ENCODE assay signal across 13 cellular contexts in genomic region chr14:95484296-95484695, GRCh38. TPM values are rescaled to one million over a fixed set of nuclear protein-coding genes. Genes with fewer than 3 reads are reported as not detected.
DNase-seq lines count a peak whose midpoint lies in the region; ATAC-seq and TF ChIP-seq lines count a peak whose summit lies in the region.
"Had no signal": no experiment of that assay in that cellular context is flagged by ENCODE, and none has a peak within 500 bp of the region (broad histone marks: within the 10 kb centered on the region; RNA-seq: fewer than 3 reads in every experiment).

No MANE protein-coding gene starts in this region.

- H3K18ac ChIP-seq in mesenchymal stem cell (ENCODE audit: low read depth in 1 of 2, low read length in 2 of 2), result peak overlapping the region; percentile 71 to 94

- H2BK15ac ChIP-seq in mesenchymal stem cell (ENCODE audit: low read depth, poor library complexity, severe bottlenecking), result peak overlapping the region; percentile 50

- H3K27ac Mint-ChIP-seq in MCF 10A (ENCODE audit: low read depth, unreplicated experiment) (no peak overlapping the region), type B pancreatic cell (no peak overlapping the region)
- H3K27ac Mint-ChIP-seq in activated T-helper 1 cell treated with anti-CD3 and anti-CD28 coated beads, Interleukin-12 subunit alpha, Interleukin-12 subunit beta, Interleukin-2, Interleukin-4 antibody, amounts not matched to agents 30 ng/mL and 10 ng/mL and 1 ng/mL, durations not matched to agents 14 hours and 24 hours and 36 hours, result peak overlapping the region; percentile 21

- H3K14ac ChIP-seq in mesenchymal stem cell (ENCODE audit: low read length in 2 of 2), result peak overlapping the region in 1 of 2 experiments; percentile 94

- TF ChIP-seq CTCF in breast epithelium (IDR thresholded peaks at IDR 0.05) (no peak), MCF 10A (IDR thresholded peaks at IDR 0.05; ENCODE audit: unreplicated experiment) (no peak), type B pancreatic cell (conservative IDR thresholded peaks at IDR 0.05) (no peak), foreskin keratinocyte (conservative IDR thresholded peaks at IDR 0.05) (no peak)

- DNase-seq in breast epithelium (ENCODE audit: low spot score in 2 of 2) (no peak), MCF 10A (ENCODE audit: unreplicated experiment) (no peak), mesenchymal stem cell (no peak), substantia nigra (lab: John Stamatoyannopoulos, UW) (no peak), type B pancreatic cell (ENCODE audit: extremely low spot score, unreplicated experiment) (no peak), foreskin keratinocyte (no peak)
- no peak for DNase-seq in activated T-helper 1 cell treated with anti-CD3 and anti-CD28 coated beads, Interleukin-12 subunit alpha, Interleukin-12 subunit beta, Interleukin-2, Interleukin-4 antibody, amounts not matched to agents 30 ng/mL and 10 ng/mL and 1 ng/mL, durations not matched to agents 14 hours and 24 hours and 36 hours (ENCODE audit: low spot score)
- DNase-seq: GDM1, H9, MV-4-11, NCI-H69 had no signal

- no peaks in the 10 kb centered on the region for H3K79me1 ChIP-seq in mesenchymal stem cell (replicated peaks; ENCODE audit: low read length, poor library complexity, severe bottlenecking)

- POLR2A ChIA-PET in MCF 10A (lab: Yijun Ruan, JAX), result interaction anchor here (1.1 to 1.2 kb wide), 2 partner anchors 36 to 42 kb away, joined by 3 read pairs; no protein-coding TSS in a partner anchor

- H2BK5ac ChIP-seq in mesenchymal stem cell (ENCODE audit: low read depth, low read length, poor library complexity, severe bottlenecking), result no peak overlapping the region

- H3K4me1 ChIP-seq in breast epithelium (peaks cover 7 to 15% of the 10 kb centered on the region in 2 donors), mesenchymal stem cell (ENCODE audit: control insufficient read depth, insufficient read depth, low read depth, low read length) (peaks cover 12% of the 10 kb centered on the region), foreskin keratinocyte (peaks cover 8% of the 10 kb centered on the region)

- no peak overlapping the region for H2AFZ ChIP-seq in mesenchymal stem cell (ENCODE audit: low read depth, low read length)

- H3K36me3 Mint-ChIP-seq in MCF 10A (ENCODE audit: insufficient read depth, unreplicated experiment) (no peaks in the 10 kb centered on the region), type B pancreatic cell (no peaks in the 10 kb centered on the region)
- H3K36me3 Mint-ChIP-seq in activated T-helper 1 cell treated with anti-CD3 and anti-CD28 coated beads, Interleukin-12 subunit alpha, Interleukin-12 subunit beta, Interleukin-2, Interleukin-4 antibody, amounts not matched to agents 30 ng/mL and 10 ng/mL and 1 ng/mL, durations not matched to agents 14 hours and 24 hours and 36 hours (ENCODE audit: low read depth), result peaks cover 22% of the 10 kb centered on the region

- peak overlapping the region; percentile 87 for H2BK120ac ChIP-seq in mesenchymal stem cell (ENCODE audit: low read depth, low read length)

- H3K23ac ChIP-seq in mesenchymal stem cell (ENCODE audit: low read length in 2 of 2), result no peak overlapping the region

- H3K4ac ChIP-seq in mesenchymal stem cell (ENCODE audit: low read depth in 1 of 2, low read length in 2 of 2), result peak overlapping the region; percentile 62 to 86

- no peak overlapping the region for H4K8ac ChIP-seq in mesenchymal stem cell (ENCODE audit: low read length)

- TF ChIP-seq POLR2A in breast epithelium (IDR thresholded peaks at IDR 0.05), result no peak

- H3K9ac ChIP-seq in mesenchymal stem cell (ENCODE audit: low read length), result no peak overlapping the region

- H3K27me3 ChIP-seq in breast epithelium, result no peaks in the 10 kb centered on the region
- no peaks in the 10 kb centered on the region for H3K27me3 ChIP-seq in mesenchymal stem cell (ENCODE audit: control insufficient read depth in 1 of 2, insufficient read depth in 1 of 2, low read length in 2 of 2)
- no peaks in the 10 kb centered on the region for H3K27me3 ChIP-seq in foreskin keratinocyte

- H3K9me3 ChIP-seq in breast epithelium (no peaks in the 10 kb centered on the region), mesenchymal stem cell (ENCODE audit: control insufficient read depth, low read length) (no peaks in the 10 kb centered on the region)

- intact Hi-C loops in breast epithelium (cut with DNase I; ENCODE audit: low total_unique reads), result no loop called here
- intact Hi-C loops in MCF 10A (cut with micrococcal nuclease), result no loop called here
- intact Hi-C loops in activated T-helper 1 cell treated with anti-CD3 and anti-CD28 coated beads, Interleukin-12 subunit alpha, Interleukin-12 subunit beta, Interleukin-2, Interleukin-4 antibody, amounts not matched to agents 30 ng/mL and 10 ng/mL and 1 ng/mL, durations not matched to agents 14 hours and 24 hours and 36 hours (cut with micrococcal nuclease), result no loop called here

- no TSS peak for BruUV-seq in MCF 10A (replicated peaks; lab: Mats Ljungman, UMichigan)

- H3K27me3 Mint-ChIP-seq in MCF 10A (ENCODE audit: insufficient read depth, unreplicated experiment) (no peaks in the 10 kb centered on the region), type B pancreatic cell (peaks cover 37% of the 10 kb centered on the region)
- H3K27me3 Mint-ChIP-seq in activated T-helper 1 cell treated with anti-CD3 and anti-CD28 coated beads, Interleukin-12 subunit alpha, Interleukin-12 subunit beta, Interleukin-2, Interleukin-4 antibody, amounts not matched to agents 30 ng/mL and 10 ng/mL and 1 ng/mL, durations not matched to agents 14 hours and 24 hours and 36 hours (ENCODE audit: insufficient read depth), result no peaks in the 10 kb centered on the region

- no peaks in the 10 kb centered on the region for H3K9me3 Mint-ChIP-seq in MCF 10A (ENCODE audit: unreplicated experiment)
- no peaks in the 10 kb centered on the region for H3K9me3 Mint-ChIP-seq in activated T-helper 1 cell treated with anti-CD3 and anti-CD28 coated beads, Interleukin-12 subunit alpha, Interleukin-12 subunit beta, Interleukin-2, Interleukin-4 antibody, amounts not matched to agents 30 ng/mL and 10 ng/mL and 1 ng/mL, durations not matched to agents 14 hours and 24 hours and 36 hours
- no peaks in the 10 kb centered on the region for H3K9me3 Mint-ChIP-seq in type B pancreatic cell
- H3K9me3 Mint-ChIP-seq: H9 had no signal

- H2AK5ac ChIP-seq in mesenchymal stem cell (ENCODE audit: low read length, severe bottlenecking), result peak overlapping the region; percentile 25

- no peak overlapping the region for H3K4me3 Mint-ChIP-seq in MCF 10A (ENCODE audit: unreplicated experiment)
- H3K4me3 Mint-ChIP-seq in activated T-helper 1 cell treated with anti-CD3 and anti-CD28 coated beads, Interleukin-12 subunit alpha, Interleukin-12 subunit beta, Interleukin-2, Interleukin-4 antibody, amounts not matched to agents 30 ng/mL and 10 ng/mL and 1 ng/mL, durations not matched to agents 14 hours and 24 hours and 36 hours, result no peak overlapping the region
- no peak overlapping the region for H3K4me3 Mint-ChIP-seq in type B pancreatic cell
- H3K4me3 Mint-ChIP-seq: H9 had no signal

- H3K4me3 ChIP-seq in breast epithelium, result no peak overlapping the region
- no peak overlapping the region for H3K4me3 ChIP-seq in mesenchymal stem cell (ENCODE audit: insufficient read depth in 1 of 2, low read depth in 1 of 2, low read length in 2 of 2)

- ATAC-seq in GM19452 (IDR thresholded peaks at IDR 0.05; ENCODE audit: unreplicated experiment), result no peak
- ATAC-seq in foreskin keratinocyte, result no peak
- ATAC-seq: Panc1 had no signal

- WGBS in mesenchymal stem cell, result 85% methylated on average over 5 of the region's 5 CpGs

- H3K27ac ChIP-seq in breast epithelium (peak overlapping the region; percentile 80 to 94), mesenchymal stem cell (ENCODE audit: low read length, poor library complexity, severe bottlenecking) (no peak overlapping the region), substantia nigra (ENCODE audit: low read depth, low read length, poor library complexity, severe bottlenecking) (peak overlapping the region; percentile 49), foreskin keratinocyte (no peak overlapping the region)

- no peak overlapping the region for H3K4me2 ChIP-seq in mesenchymal stem cell (ENCODE audit: low read length, poor library complexity, severe bottlenecking)

- CTCF ChIA-PET in MCF 10A (lab: Yijun Ruan, JAX), result interaction anchor here (0.8 to 1.5 kb wide), 2 partner anchors 18 to 43 kb away, joined by 3 to 8 read pairs; no protein-coding TSS in a partner anchor

- H4K91ac ChIP-seq in mesenchymal stem cell (ENCODE audit: low read length), result peak overlapping the region; percentile 91

- no peaks in the 10 kb centered on the region for H3K36me3 ChIP-seq in breast epithelium
- H3K36me3 ChIP-seq in mesenchymal stem cell (ENCODE audit: control insufficient read depth in 1 of 2, insufficient read depth in 2 of 2, low read depth in 1 of 2, low read length in 2 of 2), result peaks cover 0 to 4% of the 10 kb centered on the region in 2 experiments

- peak overlapping the region; percentile 96 to 99 for H2BK12ac ChIP-seq in mesenchymal stem cell (ENCODE audit: low read length in 2 of 2)

- H3K4me1 Mint-ChIP-seq in MCF 10A (ENCODE audit: insufficient read depth, unreplicated experiment) (peaks cover 37% of the 10 kb centered on the region), type B pancreatic cell (ENCODE audit: unreplicated experiment) (peaks cover 8% of the 10 kb centered on the region)
- H3K4me1 Mint-ChIP-seq in activated T-helper 1 cell treated with anti-CD3 and anti-CD28 coated beads, Interleukin-12 subunit alpha, Interleukin-12 subunit beta, Interleukin-2, Interleukin-4 antibody, amounts not matched to agents 30 ng/mL and 10 ng/mL and 1 ng/mL, durations not matched to agents 14 hours and 24 hours and 36 hours (ENCODE audit: low read depth), result peaks cover 34% of the 10 kb centered on the region

RNA-seq across cellular contexts. Expression of gene SYNE3, which starts 32.2 kb away (rescaled TPM):
- total RNA-seq in breast epithelium (100 to 1,000 TPM in 1 of 3 donors, 10 to 100 TPM in 2; 13.5 to 112 (median 22.0) TPM), MCF 10A (2022) (8.9 and 9.5 TPM in 2 replicates), type B pancreatic cell (ENCODE audit: low replicate concordance) (0.65 and 2.9 TPM in 2 replicates), foreskin keratinocyte (5.7 and 7.7 TPM in 2 replicates)
- total RNA-seq in activated T-helper 1 cell treated with anti-CD3 and anti-CD28 coated beads, Interleukin-12 subunit alpha, Interleukin-12 subunit beta, Interleukin-2, Interleukin-4 antibody, amounts not matched to agents 30 ng/mL and 10 ng/mL and 1 ng/mL, durations not matched to agents 14 hours and 24 hours and 36 hours, result 42.6 and 44.1 TPM in 2 replicates
- 4.1 TPM for polyA plus RNA-seq in mesenchymal stem cell (2013, experiment 1 of 2)
- polyA plus RNA-seq in mesenchymal stem cell (2013, experiment 2 of 2), result 3.9 TPM
- polyA plus RNA-seq in foreskin keratinocyte, result 1.2 and 1.3 TPM in 2 replicates

RNA-seq across cellular contexts. Expression of gene GLRX5, which starts 50.6 kb away (rescaled TPM):
- 10 to 100 TPM; 29.1 to 36.1 (median 33.6) TPM for total RNA-seq in breast epithelium
- 32.2 and 39.8 TPM in 2 replicates for total RNA-seq in MCF 10A (2022)
- 46.7 and 48.9 TPM in 2 replicates for total RNA-seq in activated T-helper 1 cell treated with anti-CD3 and anti-CD28 coated beads, Interleukin-12 subunit alpha, Interleukin-12 subunit beta, Interleukin-2, Interleukin-4 antibody, amounts not matched to agents 30 ng/mL and 10 ng/mL and 1 ng/mL, durations not matched to agents 14 hours and 24 hours and 36 hours
- 52.4 TPM for polyA plus RNA-seq in mesenchymal stem cell (2013, experiment 1 of 2)
- polyA plus RNA-seq in mesenchymal stem cell (2013, experiment 2 of 2), result 54.4 TPM
- 48.8 and 59.4 TPM in 2 replicates for total RNA-seq in type B pancreatic cell (ENCODE audit: low replicate concordance)
- total RNA-seq in foreskin keratinocyte, result 47.8 and 48.6 TPM in 2 replicates
- 70.0 and 70.4 TPM in 2 replicates for polyA plus RNA-seq in foreskin keratinocyte

Comparison
In these comparisons a context has a peak if more than half of its experiments do, and no peak if none do; other contexts are left out.
1. H3K27ac ChIP-seq: peak in breast epithelium (2 of 2) and substantia nigra (single experiment); none in mesenchymal stem cell (single experiment) and foreskin keratinocyte (single experiment).